26 cellular contexts compared by ENCODE assay signal in genomic region chrX:39361736-39362135, GRCh38.
A peak's percentile ranks its signal among the peaks of the same experiment; 100 is the strongest.
DNase-seq lines count a peak whose midpoint lies in the region; ATAC-seq and TF ChIP-seq lines count a peak whose summit lies in the region.
"Had no signal": no experiment of that assay in that cellular context is flagged by ENCODE, and none has a peak within 500 bp of the region (broad histone marks: within the 10 kb centered on the region; RNA-seq: fewer than 3 reads in every experiment).

No MANE protein-coding gene starts in this region.

- peak overlapping the region; percentile 88 for H3K27ac ChIP-seq in caudate nucleus (ENCODE audit: low read depth, low read length)
- H3K27ac ChIP-seq: BLaER1, psoas muscle, skin epidermis, testis, vagina had no signal

- no peak for ATAC-seq in GM19467 (IDR thresholded peaks at IDR 0.05; ENCODE audit: unreplicated experiment)
- ATAC-seq: psoas muscle, SK-N-SH treated with all-trans-retinoic acid at 6 μM for 48 hours had no signal

- no peak for TF ChIP-seq CTCF in GM20000 (IDR thresholded peaks at IDR 0.05; ENCODE audit: extremely low read depth, missing control alignments)

- DNase-seq in COR-L47 (lab: John Stamatoyannopoulos, UW) (peak; percentile 4), NCI-H2196 (lab: John Stamatoyannopoulos, UW; ENCODE audit: unreplicated experiment) (peak; percentile 1), caudate nucleus (lab: John Stamatoyannopoulos, UW) (peak in 30 of 61 donors; percentile 0 to 49 (median 9)), midbrain (lab: John Stamatoyannopoulos, UW) (peak; percentile 77), NCI-H1048 (lab: John Stamatoyannopoulos, UW) (no peak), T-helper 2 cell (no peak), GM20000 (ENCODE audit: low spot score) (no peak)
- DNase-seq: ACHN; activated CD4-positive, alpha-beta T cell treated with anti-CD3 and anti-CD28 coated beads, Interleukin-2, amount 10 ng/mL, durations not matched to agents 7 days and 5 days; activated naive CD4-positive, alpha-beta T cell treated with anti-CD3 and anti-CD28 coated beads, Interleukin-2, amount 10 ng/mL, durations not matched to agents 7 days and 5 days; amniotic stem cell; EL; Karpas-422; kidney; mammary epithelial cell; NCI-H187 treated with DMSO at 0.1 percent for 48 hours; NCI-H524 treated with DMSO at 0.1 percent for 48 hours; psoas muscle; stimulated activated CD4-positive, alpha-beta T cell treated with anti-CD3 and anti-CD28 coated beads, Interleukin-2, amount 100 ng/mL, for 24 hours; T-helper 9 cell; testis had no signal

Comparison
In these comparisons a context has a peak if more than half of its experiments do, and no peak if none do; other contexts are left out.
1. DNase-seq: peak in COR-L47 (single experiment), NCI-H2196 (single experiment) and midbrain (single experiment); none in NCI-H1048 (single experiment), T-helper 2 cell (0 of 5) and GM20000 (single experiment).